Comparison of ENCODE assay signal across 21 cellular contexts in genomic region chr3:151318313-151318712, GRCh38. TPM values are rescaled to one million over a fixed set of nuclear protein-coding genes. Genes with fewer than 3 reads are reported as not detected.
A peak's percentile ranks its signal among the peaks of the same experiment; 100 is the strongest.
DNase-seq lines count a peak whose midpoint lies in the region; FAIRE-seq and TF ChIP-seq lines count a peak whose summit lies in the region.
"Had no signal": no experiment of that assay in that cellular context is flagged by ENCODE, and none has a peak within 500 bp of the region (broad histone marks: within the 10 kb centered on the region; RNA-seq: fewer than 3 reads in every experiment).

No MANE protein-coding gene starts in this region.

- no peaks in the 10 kb centered on the region for H4K20me1 ChIP-seq in astrocyte (ENCODE audit: insufficient read depth, low read length)

- peaks cover 0 to 3% (median 0%) of the 10 kb centered on the region in 3 donors for H3K27me3 Mint-ChIP-seq in CD14-positive monocyte (ENCODE audit: low read depth in 3 of 3)
- H3K27me3 Mint-ChIP-seq in HFFc6 (ENCODE audit: insufficient read depth), result no peaks in the 10 kb centered on the region
- no peaks in the 10 kb centered on the region for H3K27me3 Mint-ChIP-seq in astrocyte (ENCODE audit: low read depth, unreplicated experiment)

- H3K36me3 Mint-ChIP-seq in CD14-positive monocyte, result no peaks in the 10 kb centered on the region
- H3K36me3 Mint-ChIP-seq in HFFc6 (ENCODE audit: low read depth), result peaks cover 6% of the 10 kb centered on the region
- peaks cover 3% of the 10 kb centered on the region for H3K36me3 Mint-ChIP-seq in astrocyte (ENCODE audit: low read depth, unreplicated experiment)

- H3K4me3 Mint-ChIP-seq in CD14-positive monocyte (no peak overlapping the region), HFFc6 (no peak overlapping the region; the same call in 1 of the 2 replicates), astrocyte (ENCODE audit: unreplicated experiment) (no peak overlapping the region)

- DNase-seq in CD14-positive monocyte (ENCODE audit: low spot score), result no peak
- DNase-seq in HFFc6, result peak; percentile 21
- DNase-seq in astrocyte (ENCODE audit: low read depth), result peak; percentile 33
- no peak for DNase-seq in globus pallidus (ENCODE audit: low spot score)
- no peak for DNase-seq in NCI-H1092 (lab: John Stamatoyannopoulos, UW)
- DNase-seq in NCI-H1436 (lab: John Stamatoyannopoulos, UW), result no peak
- DNase-seq in DMS153 treated with DMSO at 0.1 percent for 48 hours (lab: John Stamatoyannopoulos, UW; ENCODE audit: unreplicated experiment), result no peak
- DNase-seq: activated CD8-positive, alpha-beta memory T cell treated with anti-CD3 and anti-CD28 coated beads, Interleukin-2, amount 50 U/mL, for 48 hours; activated naive CD4-positive, alpha-beta T cell treated with anti-CD3 and anti-CD28 coated beads, Interleukin-2, amount 50 U/mL, for 16 hours; brain microvascular endothelial cell; dorsolateral prefrontal cortex; mucosa of descending colon; NCI-H2029 treated with DMSO at 0.1 percent for 48 hours; NCI-H524 treated with DMSO at 0.1 percent for 48 hours had no signal

- H3K79me2 ChIP-seq in astrocyte (ENCODE audit: insufficient read depth, low read length), result no peaks in the 10 kb centered on the region

- H3K27ac ChIP-seq in astrocyte (ENCODE audit: low read depth, low read length), result no peak overlapping the region
- H3K27ac ChIP-seq: brain microvascular endothelial cell, dorsolateral prefrontal cortex, esophagus muscularis mucosa, SJSA1, vagina had no signal

- peaks cover 3% of the 10 kb centered on the region for H3K4me1 ChIP-seq in astrocyte (ENCODE audit: insufficient read depth, low read length)
- H3K4me1 ChIP-seq: esophagus muscularis mucosa had no signal

- H3K9me3 ChIP-seq in astrocyte (ENCODE audit: insufficient read depth, low read depth, low read length), result no peaks in the 10 kb centered on the region
- H3K9me3 ChIP-seq: esophagus muscularis mucosa, mucosa of descending colon, SJSA1, vagina had no signal

- no peak overlapping the region for H3K9ac ChIP-seq in astrocyte (ENCODE audit: low read length)

- H2AFZ ChIP-seq in astrocyte (ENCODE audit: low read depth, low read length), result no peak overlapping the region

- TF ChIP-seq CTCF in CD14-positive monocyte (IDR thresholded peaks at IDR 0.05), result no peak
- TF ChIP-seq CTCF in HFFc6 (IDR thresholded peaks at IDR 0.05), result no peak
- no peak for TF ChIP-seq CTCF in astrocyte (IDR thresholded peaks at IDR 0.05; ENCODE audit: insufficient read depth, low read depth, low read length)

- no peaks in the 10 kb centered on the region for H3K27me3 ChIP-seq in astrocyte (ENCODE audit: insufficient read depth, low read length)
- H3K27me3 ChIP-seq: brain microvascular endothelial cell, dorsolateral prefrontal cortex, esophagus muscularis mucosa, SJSA1, vagina had no signal

- intact Hi-C loops in CD14-positive monocyte (cut with micrococcal nuclease), result no loop called here

- H3K4me3 ChIP-seq in astrocyte (ENCODE audit: insufficient read depth, low read depth, low read length), result no peak overlapping the region
- H3K4me3 ChIP-seq: dorsolateral prefrontal cortex, esophagus muscularis mucosa, GM12878, mucosa of descending colon, SJSA1, vagina had no signal

- H3K9me3 Mint-ChIP-seq in CD14-positive monocyte (peaks cover 0 to 2% (median 0%) of the 10 kb centered on the region in 7 donors), HFFc6 (peaks cover 12% of the 10 kb centered on the region), astrocyte (ENCODE audit: unreplicated experiment) (no peaks in the 10 kb centered on the region)

- H3K4me1 Mint-ChIP-seq in CD14-positive monocyte (peaks cover 54% of the 10 kb centered on the region), HFFc6 (ENCODE audit: low read depth) (peaks cover 48% of the 10 kb centered on the region), astrocyte (ENCODE audit: low read depth, unreplicated experiment) (peaks cover 23% of the 10 kb centered on the region)

- H3K27ac Mint-ChIP-seq in CD14-positive monocyte (peak overlapping the region in 6 of 7 donors; percentile 73 to 95 (median 90)), HFFc6 (no peak overlapping the region), astrocyte (ENCODE audit: unreplicated experiment) (peak overlapping the region; percentile 50)

- no peak overlapping the region for H3K4me2 ChIP-seq in astrocyte (ENCODE audit: low read length)

- H3K36me3 ChIP-seq in astrocyte (ENCODE audit: insufficient read depth, low read length), result no peaks in the 10 kb centered on the region
- H3K36me3 ChIP-seq: brain microvascular endothelial cell, esophagus muscularis mucosa, SJSA1, vagina had no signal

- FAIRE-seq in astrocyte (lab: Jason Lieb, UNC) (peak; percentile 43), islet of Langerhans (lab: Jason Lieb, UNC) (peak; percentile 70)
- FAIRE-seq: GM12878 had no signal

RNA-seq across cellular contexts. Expression of gene GPR87, which starts 1.7 kb away (rescaled TPM):
- polyA plus RNA-seq in CD14-positive monocyte, result under 1 TPM in 1 of 2 donors, not detected in 1; 0.15 TPM
- not detected for total RNA-seq in HFFc6 (2021; fragmentation: NEBNext Ultra II Directional; extraction: Animal tissue kit (Norgen Biotek cat#: 25700))
- 12.1 and 15.5 TPM in 2 replicates for total RNA-seq in astrocyte
- total RNA-seq: dorsolateral prefrontal cortex, esophagus muscularis mucosa, left lobe of liver, mucosa of descending colon had no signal

RNA-seq across cellular contexts. Expression of gene P2RY13, which starts 11.0 kb away (rescaled TPM):
- 10 to 100 TPM; 45.6 to 80.0 TPM for polyA plus RNA-seq in CD14-positive monocyte
- not detected for total RNA-seq in HFFc6 (2021; fragmentation: NEBNext Ultra II Directional; extraction: Animal tissue kit (Norgen Biotek cat#: 25700))
- not detected in 2 replicates for total RNA-seq in astrocyte
- total RNA-seq: GM12878, renal cortical epithelial cell, SJSA1 had no signal
- polyA plus RNA-seq: GM12878 had no signal

RNA-seq across cellular contexts. Expression of gene P2RY14, which starts 40.0 kb away (rescaled TPM):
- under 1 TPM; 0.50 to 0.67 TPM for polyA plus RNA-seq in CD14-positive monocyte
- not detected for total RNA-seq in HFFc6 (2021; fragmentation: NEBNext Ultra II Directional; extraction: Animal tissue kit (Norgen Biotek cat#: 25700))
- 0.11 TPM in 1 of 2 replicates, not detected in the other for total RNA-seq in astrocyte
- total RNA-seq: left lobe of liver, renal cortical epithelial cell, SJSA1 had no signal

Comparison
In these comparisons a context has a peak if more than half of its experiments do, and no peak if none do; other contexts are left out.
1. DNase-seq: peak in HFFc6 (single experiment) and astrocyte (single experiment); none in CD14-positive monocyte (single experiment), globus pallidus (single experiment), NCI-H1092 (single experiment), NCI-H1436 (single experiment) and DMS153 treated with DMSO at 0.1 percent for 48 hours (single experiment).
2. RNA of gene GPR87, which starts 1.7 kb away (total RNA-seq): 12.1 to 15.5 TPM in astrocyte; not detected in HFFc6; every median in the first group is over 10 times any median in the second.